Comparison of ENCODE assay signal across 19 cellular contexts in genomic region chr2:85554980-85555612, GRCh38.
"Had no signal": no experiment of that assay in that cellular context is flagged by ENCODE, and none has a peak within 500 bp of the region (broad histone marks: within the 10 kb centered on the region; RNA-seq: fewer than 3 reads in every experiment).

No MANE protein-coding gene starts in this region.

- ATAC-seq: lower lobe of right lung; natural killer cell treated with Interleukin-12 subunit alpha and Interleukin-12 subunit beta and Interleukin-15 and Interleukin-18, amount 100 ng/mL, for 72 hours had no signal

- H3K27me3 Mint-ChIP-seq: central memory CD8-positive, alpha-beta T cell; natural killer cell treated with Interleukin-12 subunit alpha and Interleukin-12 subunit beta and Interleukin-15 and Interleukin-18, amount 100 ng/mL, for 72 hours had no signal

- H3K9me3 Mint-ChIP-seq: activated T-helper 2 cell treated with anti-CD3 and anti-CD28 coated beads, Interferon-gamma antibody, Interleukin-2, Interleukin-4, amounts not matched to agents 10 μg/mL and 5 μg/mL and 100 μg/mL, durations not matched to agents 14 hours and 24 hours and 36 hours; central memory CD8-positive, alpha-beta T cell; endodermal cell; natural killer cell treated with Interleukin-12 subunit alpha and Interleukin-12 subunit beta and Interleukin-15 and Interleukin-18, amount 100 ng/mL, for 72 hours; T-helper 2 cell treated with Interferon-gamma antibody and Interleukin-4, amounts not matched to agents 5 μg/mL and 100 μg/mL, for 36 hours had no signal

- H3K27ac Mint-ChIP-seq: activated T-helper 2 cell treated with anti-CD3 and anti-CD28 coated beads, Interferon-gamma antibody, Interleukin-2, Interleukin-4, amounts not matched to agents 10 μg/mL and 5 μg/mL and 100 μg/mL, durations not matched to agents 14 hours and 24 hours and 36 hours; endodermal cell; natural killer cell treated with Interleukin-12 subunit alpha and Interleukin-12 subunit beta and Interleukin-15 and Interleukin-18, amount 100 ng/mL, for 72 hours; T-helper 2 cell treated with Interferon-gamma antibody and Interleukin-4, amounts not matched to agents 5 μg/mL and 100 μg/mL, for 36 hours had no signal

- H3K4me3 Mint-ChIP-seq: central memory CD8-positive, alpha-beta T cell; endodermal cell; natural killer cell treated with Interleukin-12 subunit alpha and Interleukin-12 subunit beta and Interleukin-15 and Interleukin-18, amount 100 ng/mL, for 72 hours; T-helper 2 cell treated with Interferon-gamma antibody and Interleukin-4, amounts not matched to agents 5 μg/mL and 100 μg/mL, for 36 hours had no signal

- DNase-seq: activated naive CD4-positive, alpha-beta T cell treated with Interleukin-2 at 50 U/mL for 16 hours; aorta; colonic mucosa; endodermal cell; foreskin melanocyte; hypothalamus; islet precursor cell; lower lobe of right lung; nucleus accumbens; posterior cingulate gyrus; retina; stimulated activated CD4-positive, alpha-beta T cell treated with anti-CD3 and anti-CD28 coated beads, Interleukin-12 subunit alpha, Interleukin-12 subunit beta, amount 100 ng/mL, for 4 hours; stimulated activated CD4-positive, alpha-beta T cell treated with anti-CD3 and anti-CD28 coated beads, Interleukin-1b, Interleukin-23, amount 100 ng/mL, for 48 hours; stomach; trophoblast cell had no signal
